ENCODE assay signal across 33 cellular contexts in the genomic region with DNA sequence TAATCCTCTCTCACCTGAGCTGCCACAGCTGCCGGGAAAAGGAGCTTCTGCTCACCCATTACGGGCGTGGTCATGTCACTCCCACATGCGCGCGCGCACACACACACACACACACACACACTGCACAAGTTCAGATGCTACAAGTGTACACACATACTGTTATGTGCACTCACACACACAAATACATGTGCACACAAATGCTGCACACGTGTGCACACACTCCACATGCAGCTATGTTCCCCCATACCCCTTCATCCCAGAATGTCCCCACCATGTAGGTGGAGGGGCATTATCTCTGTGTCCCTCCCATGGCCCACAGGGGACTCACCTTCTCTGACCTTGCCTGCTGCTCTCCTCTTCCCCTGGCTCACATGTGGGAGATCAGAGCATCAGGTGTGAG. TPM values are rescaled to one million over a fixed set of nuclear protein-coding genes. Genes with fewer than 3 reads are reported as not detected.
"Had no signal": no experiment of that assay in that cellular context is flagged by ENCODE, and none has a peak within 500 bp of the region (broad histone marks: within the 10 kb centered on the region; RNA-seq: fewer than 3 reads in every experiment).

No MANE protein-coding gene starts in this region.

- H3K27me3 ChIP-seq: ascending aorta, cardiac muscle cell, colonic mucosa, gastroesophageal sphincter had no signal

- H3K36me3 Mint-ChIP-seq: activated naive CD4-positive, alpha-beta T cell treated with anti-CD3 and anti-CD28 coated beads, Interleukin-2, amount 10 ng/mL, durations not matched to agents 7 days and 5 days; activated naive CD4-positive, alpha-beta T cell treated with anti-CD3 and anti-CD28 coated beads, Interleukin-2, amount 50 U/mL, for 72 hours; activated naive CD8-positive, alpha-beta T cell treated with anti-CD3 and anti-CD28 coated beads, Interleukin-2, amount 10 ng/mL, durations not matched to agents 7 days and 5 days; brain had no signal

- DNase-seq: activated CD4-positive, alpha-beta memory T cell treated with anti-CD3 and anti-CD28 coated beads, Interleukin-2, amount 10 ng/mL, durations not matched to agents 7 days and 5 days; activated CD4-positive, alpha-beta T cell treated with anti-CD3 and anti-CD28 coated beads for 1 hour; activated CD4-positive, alpha-beta T cell treated with anti-CD3 and anti-CD28 coated beads for 4 hours; activated CD4-positive, alpha-beta T cell treated with anti-CD3 and anti-CD28 coated beads, Interleukin-2, amount 10 ng/mL, durations not matched to agents 7 days and 5 days; activated CD4-positive, alpha-beta T cell treated with anti-CD3 and anti-CD28 coated beads, Interleukin-2, amount 50 U/mL, for 4 hours; activated CD4-positive, CD25-positive, alpha-beta regulatory T cell; activated CD8-positive, alpha-beta memory T cell treated with anti-CD3 and anti-CD28 coated beads, Interleukin-2, amount 50 U/mL, for 48 hours; activated gamma-delta T cell; activated naive CD4-positive, alpha-beta T cell; activated naive CD4-positive, alpha-beta T cell treated with anti-CD3 and anti-CD28 coated beads, Interleukin-2, amount 10 ng/mL, durations not matched to agents 7 days and 5 days; activated naive CD8-positive, alpha-beta T cell treated with anti-CD3 and anti-CD28 coated beads, Interleukin-2, amount 10 ng/mL, durations not matched to agents 7 days and 5 days; activated T-cell treated with anti-CD3 and anti-CD28 coated beads for 4 hours; activated T-cell treated with anti-CD3 and anti-CD28 coated beads, Interleukin-2, amount 50 U/mL, for 24 hours; activated T-cell treated with anti-CD3 and anti-CD28 coated beads, Interleukin-2, amount 50 U/mL, for 72 hours; central memory CD4-positive, alpha-beta T cell; cerebellar nuclear complex; colonic mucosa; effector CD8-positive, alpha-beta T cell; esophagus squamous epithelium; foreskin melanocyte; heart right ventricle; T-helper 17 cell; T1000; WERI-Rb-1 had no signal

- H3K27ac Mint-ChIP-seq: activated CD4-positive, alpha-beta memory T cell treated with anti-CD3 and anti-CD28 coated beads, Interleukin-2, amount 10 ng/mL, durations not matched to agents 7 days and 5 days; activated CD4-positive, alpha-beta T cell treated with anti-CD3 and anti-CD28 coated beads, Interleukin-2, amount 10 ng/mL, durations not matched to agents 7 days and 5 days; activated naive CD4-positive, alpha-beta T cell treated with anti-CD3 and anti-CD28 coated beads, Interleukin-2, amount 10 ng/mL, durations not matched to agents 7 days and 5 days; activated naive CD4-positive, alpha-beta T cell treated with anti-CD3 and anti-CD28 coated beads, Interleukin-2, amount 50 U/mL, for 72 hours; activated naive CD8-positive, alpha-beta T cell treated with anti-CD3 and anti-CD28 coated beads, Interleukin-2, amount 10 ng/mL, durations not matched to agents 7 days and 5 days; activated T-cell treated with anti-CD3 and anti-CD28 coated beads, Interleukin-2, amount 50 U/mL, for 24 hours; activated T-cell treated with anti-CD3 and anti-CD28 coated beads, Interleukin-2, amount 50 U/mL, for 72 hours; brain; T-helper 17 cell; T-helper 2 cell treated with Interferon-gamma antibody and Interleukin-4, amounts not matched to agents 5 μg/mL and 100 μg/mL, for 36 hours had no signal

- H3K4me1 ChIP-seq: ascending aorta, breast epithelium, colonic mucosa, esophagus squamous epithelium, gastroesophageal sphincter, heart right ventricle had no signal

- ATAC-seq: activated naive CD4-positive, alpha-beta T cell treated with anti-CD3 and anti-CD28 coated beads, Interleukin-2, amount 50 U/mL, for 72 hours; activated T-cell treated with anti-CD3 and anti-CD28 coated beads, Interleukin-2, amount 50 U/mL, for 72 hours; gastroesophageal sphincter; heart right ventricle; T-helper 17 cell had no signal

- H3K36me3 ChIP-seq: ascending aorta, breast epithelium, cardiac muscle cell, colonic mucosa, esophagus squamous epithelium, gastroesophageal sphincter, heart right ventricle, WERI-Rb-1 had no signal

- H3K27ac ChIP-seq: ascending aorta, breast epithelium, cardiac muscle cell, colonic mucosa, epithelial cell of prostate, esophagus squamous epithelium, gastroesophageal sphincter, heart right ventricle, WERI-Rb-1 had no signal

- H3K9me3 ChIP-seq: ascending aorta, breast epithelium, colonic mucosa, esophagus squamous epithelium, gastroesophageal sphincter, heart right ventricle had no signal

- H3K4me3 Mint-ChIP-seq: activated CD4-positive, alpha-beta memory T cell treated with anti-CD3 and anti-CD28 coated beads, Interleukin-2, amount 10 ng/mL, durations not matched to agents 7 days and 5 days; activated CD4-positive, alpha-beta T cell treated with anti-CD3 and anti-CD28 coated beads, Interleukin-2, amount 10 ng/mL, durations not matched to agents 7 days and 5 days; activated naive CD4-positive, alpha-beta T cell treated with anti-CD3 and anti-CD28 coated beads, Interleukin-2, amount 10 ng/mL, durations not matched to agents 7 days and 5 days; activated naive CD8-positive, alpha-beta T cell treated with anti-CD3 and anti-CD28 coated beads, Interleukin-2, amount 10 ng/mL, durations not matched to agents 7 days and 5 days; activated T-cell treated with anti-CD3 and anti-CD28 coated beads, Interleukin-2, amount 50 U/mL, for 24 hours; activated T-cell treated with anti-CD3 and anti-CD28 coated beads, Interleukin-2, amount 50 U/mL, for 72 hours; brain; T-helper 17 cell; T-helper 2 cell treated with Interferon-gamma antibody and Interleukin-4, amounts not matched to agents 5 μg/mL and 100 μg/mL, for 36 hours had no signal

- H3K9me3 Mint-ChIP-seq: activated CD4-positive, alpha-beta memory T cell treated with anti-CD3 and anti-CD28 coated beads, Interleukin-2, amount 10 ng/mL, durations not matched to agents 7 days and 5 days; activated CD4-positive, alpha-beta T cell treated with anti-CD3 and anti-CD28 coated beads, Interleukin-2, amount 10 ng/mL, durations not matched to agents 7 days and 5 days; activated naive CD4-positive, alpha-beta T cell treated with anti-CD3 and anti-CD28 coated beads, Interleukin-2, amount 10 ng/mL, durations not matched to agents 7 days and 5 days; activated naive CD4-positive, alpha-beta T cell treated with anti-CD3 and anti-CD28 coated beads, Interleukin-2, amount 50 U/mL, for 72 hours; activated naive CD8-positive, alpha-beta T cell treated with anti-CD3 and anti-CD28 coated beads, Interleukin-2, amount 10 ng/mL, durations not matched to agents 7 days and 5 days; activated T-cell treated with anti-CD3 and anti-CD28 coated beads, Interleukin-2, amount 50 U/mL, for 24 hours; activated T-cell treated with anti-CD3 and anti-CD28 coated beads, Interleukin-2, amount 50 U/mL, for 72 hours; T-helper 2 cell treated with Interferon-gamma antibody and Interleukin-4, amounts not matched to agents 5 μg/mL and 100 μg/mL, for 36 hours had no signal

- H3K4me1 Mint-ChIP-seq: activated naive CD4-positive, alpha-beta T cell treated with anti-CD3 and anti-CD28 coated beads, Interleukin-2, amount 10 ng/mL, durations not matched to agents 7 days and 5 days had no signal

- H3K4me3 ChIP-seq: ascending aorta, breast epithelium, cardiac muscle cell, colonic mucosa, esophagus squamous epithelium, gastroesophageal sphincter, heart right ventricle had no signal

RNA-seq across cellular contexts. Expression of a gene that starts 37.3 kb away (rescaled TPM):
- total RNA-seq: ascending aorta, glomerular endothelial cell had no signal
